ENCODE assay signal across 8 cellular contexts in the genomic region with DNA sequence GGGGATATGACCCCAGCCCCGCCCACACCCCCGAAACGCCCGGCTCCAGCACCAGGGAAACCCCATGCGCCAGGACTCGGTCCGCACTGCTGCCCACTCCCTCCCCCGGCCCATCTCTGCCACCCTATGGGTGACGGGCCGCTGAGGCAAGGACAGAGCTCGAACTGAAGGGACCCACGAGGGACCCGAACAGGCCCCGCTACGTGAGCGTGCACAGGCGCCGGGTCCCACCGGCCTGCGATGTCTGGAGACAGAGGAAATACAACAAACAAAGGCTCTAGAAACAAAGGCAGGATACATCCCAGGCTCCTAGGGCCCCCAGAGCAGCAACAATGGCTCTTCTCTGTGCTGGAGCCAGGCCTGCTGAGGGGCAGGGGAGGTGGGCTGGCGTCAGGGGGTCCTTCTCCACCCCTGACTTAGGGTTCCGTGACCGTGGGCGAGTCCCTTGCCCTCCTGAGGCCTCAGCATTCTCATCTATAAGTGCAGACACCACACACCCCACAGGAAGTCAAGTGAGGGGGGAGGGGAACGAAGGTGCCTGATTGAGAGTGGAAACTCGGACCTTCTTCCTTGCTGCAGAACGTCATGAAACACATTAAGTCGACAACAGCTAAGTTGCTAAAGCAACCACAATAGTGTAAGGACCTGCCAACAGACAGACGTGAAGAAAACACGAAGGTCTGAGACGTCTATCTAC. TPM values are rescaled to one million over a fixed set of nuclear protein-coding genes. Genes with fewer than 3 reads are reported as not detected.
DNase-seq lines count a peak whose midpoint lies in the region; ATAC-seq, FAIRE-seq and TF ChIP-seq lines count a peak whose summit lies in the region.

No MANE protein-coding gene starts in this region.

- TF ChIP-seq CTCF in astrocyte (IDR thresholded peaks at IDR 0.05; ENCODE audit: insufficient read depth, low read depth, low read length) = no peak
- TF ChIP-seq CTCF in thyroid gland (IDR thresholded peaks at IDR 0.05) = no peak

- no peaks in the 10 kb centered on the region for H3K27me3 Mint-ChIP-seq in astrocyte (ENCODE audit: low read depth, unreplicated experiment)
- no peaks in the 10 kb centered on the region for H3K27me3 Mint-ChIP-seq in naive B cell

- H3K4me1 Mint-ChIP-seq in astrocyte (ENCODE audit: low read depth, unreplicated experiment) (peaks cover 22% of the 10 kb centered on the region), naive B cell (peaks cover 29 to 36% (median 35%) of the 10 kb centered on the region in 3 donors)

- intact Hi-C loops in thyroid gland (cut with DNase I) = no loop called here

- ATAC-seq in naive B cell (ENCODE audit: low read depth in 2 of 2) (no peak), HG03280 (IDR thresholded peaks at IDR 0.05; ENCODE audit: unreplicated experiment) (no peak), GM19452 (IDR thresholded peaks at IDR 0.05; ENCODE audit: unreplicated experiment) (no peak)

- H3K4me3 Mint-ChIP-seq in astrocyte (ENCODE audit: unreplicated experiment) (peak overlapping the region; percentile 100), naive B cell (peak overlapping the region in 7 of 8 donors; percentile 59 to 99 (median 87))

- no peaks in the 10 kb centered on the region for H3K9me3 Mint-ChIP-seq in astrocyte (ENCODE audit: unreplicated experiment)
- H3K9me3 Mint-ChIP-seq in naive B cell = no peaks in the 10 kb centered on the region

- H3K27ac ChIP-seq in astrocyte (ENCODE audit: low read depth, low read length) = no peak overlapping the region
- peak overlapping the region in 2 of 3 donors; percentile 0 to 28 for H3K27ac ChIP-seq in thyroid gland

- H3K79me2 ChIP-seq in astrocyte (ENCODE audit: insufficient read depth, low read length) = peaks cover 48% of the 10 kb centered on the region

- peak overlapping the region; percentile 99 for H3K4me2 ChIP-seq in astrocyte (ENCODE audit: low read length)

- H3K9ac ChIP-seq in astrocyte (ENCODE audit: low read length) = peak overlapping the region; percentile 90

- TF ChIP-seq POLR2A in thyroid gland (IDR thresholded peaks at IDR 0.05) = no peak

- H4K20me1 ChIP-seq in astrocyte (ENCODE audit: insufficient read depth, low read length) = peaks cover 46% of the 10 kb centered on the region

- H3K36me3 ChIP-seq in astrocyte (ENCODE audit: insufficient read depth, low read length) = peaks cover 4% of the 10 kb centered on the region
- H3K36me3 ChIP-seq in thyroid gland = no peaks in the 10 kb centered on the region

- H3K27me3 ChIP-seq in astrocyte (ENCODE audit: insufficient read depth, low read length) = no peaks in the 10 kb centered on the region
- no peaks in the 10 kb centered on the region for H3K27me3 ChIP-seq in thyroid gland

- peaks cover 24% of the 10 kb centered on the region for H3K4me1 ChIP-seq in astrocyte (ENCODE audit: insufficient read depth, low read length)
- H3K4me1 ChIP-seq in thyroid gland = peaks cover 10 to 20% of the 10 kb centered on the region in 2 donors

- FAIRE-seq in astrocyte (lab: Jason Lieb, UNC) = no peak

- 70 to 78% methylated on average over 15 to 19 of the region's 31 CpGs for WGBS in thyroid gland, 2 donors

- no peak overlapping the region for H2AFZ ChIP-seq in astrocyte (ENCODE audit: low read depth, low read length)

- peak; percentile 63 for DNase-seq in T-helper 22 cell (ENCODE audit: low read depth)
- DNase-seq in astrocyte (ENCODE audit: low read depth) = no peak
- no peak for DNase-seq in naive B cell
- DNase-seq in thyroid gland = no peak
- no peak for DNase-seq in DMS 273 (lab: John Stamatoyannopoulos, UW; ENCODE audit: unreplicated experiment)
- no peak for DNase-seq in NCI-H187 treated with DMSO at 0.1 percent for 48 hours (lab: John Stamatoyannopoulos, UW)

- H3K27ac Mint-ChIP-seq in astrocyte (ENCODE audit: unreplicated experiment) (peak overlapping the region; percentile 22), naive B cell (peak overlapping the region in 4 of 6 donors; percentile 56 to 92 (median 82))

- no peak overlapping the region for H3K4me3 ChIP-seq in astrocyte (ENCODE audit: insufficient read depth, low read depth, low read length)
- H3K4me3 ChIP-seq in thyroid gland (replicated peaks in 1 of 3) = no peak overlapping the region

- H3K9me3 ChIP-seq in astrocyte (ENCODE audit: insufficient read depth, low read depth, low read length) (no peaks in the 10 kb centered on the region), thyroid gland (no peaks in the 10 kb centered on the region)

- H3K36me3 Mint-ChIP-seq in astrocyte (ENCODE audit: low read depth, unreplicated experiment) = peaks cover 2% of the 10 kb centered on the region
- H3K36me3 Mint-ChIP-seq in naive B cell = no peaks in the 10 kb centered on the region

RNA-seq across cellular contexts. Expression of a gene that starts 3.1 kb away (rescaled TPM):
- total RNA-seq in astrocyte (56.7 and 61.4 TPM in 2 replicates), thyroid gland (100 to 1,000 TPM in 1 of 4 donors, 10 to 100 TPM in 3; 86.8 to 134 (median 91.4) TPM)
- 100 to 1,000 TPM in 1 of 6 donors, 10 to 100 TPM in 5; 59.4 to 113 (median 78.2) TPM for polyA plus RNA-seq in naive B cell (ENCODE audit: low read depth in 6 of 6)

RNA-seq across cellular contexts. Expression of a gene that starts 18.9 kb away (rescaled TPM):
- total RNA-seq in astrocyte = 52.4 and 58.1 TPM in 2 replicates
- 1 to 10 TPM in 1 of 6 donors, under 1 TPM in 5; 0.43 to 1.4 (median 0.70) TPM for polyA plus RNA-seq in naive B cell (ENCODE audit: low read depth in 6 of 6)
- 1 to 10 TPM; 1.8 to 6.4 (median 3.4) TPM for total RNA-seq in thyroid gland

RNA-seq across cellular contexts. Expression of a gene that starts 23.0 kb away (rescaled TPM):
- total RNA-seq in astrocyte (3.7 and 5.7 TPM in 2 replicates), thyroid gland (10 to 100 TPM in 2 of 4 donors, 1 to 10 TPM in 2; 4.0 to 14.6 (median 8.3) TPM)
- polyA plus RNA-seq in naive B cell (ENCODE audit: low read depth in 6 of 6) = 1 to 10 TPM; 1.9 to 6.1 (median 3.6) TPM

RNA-seq across cellular contexts. Expression of a gene that starts 23.0 kb away (rescaled TPM):
- total RNA-seq in astrocyte (72.2 and 73.4 TPM in 2 replicates), thyroid gland (100 to 1,000 TPM in 3 of 4 donors, 10 to 100 TPM in 1; 69.5 to 269 (median 137) TPM)
- 10 to 100 TPM; 18.9 to 35.1 (median 25.6) TPM for polyA plus RNA-seq in naive B cell (ENCODE audit: low read depth in 6 of 6)

RNA-seq across cellular contexts. Expression of a gene that starts 34.0 kb away (rescaled TPM):
- 35.5 and 36.2 TPM in 2 replicates for total RNA-seq in astrocyte
- polyA plus RNA-seq in naive B cell (ENCODE audit: low read depth in 6 of 6) = 10 to 100 TPM in 1 of 6 donors, 1 to 10 TPM in 4, under 1 TPM in 1; 0.96 to 18.1 (median 5.2) TPM
- 10 to 100 TPM; 14.0 to 21.8 (median 17.2) TPM for total RNA-seq in thyroid gland
